27 cellular contexts compared by ENCODE assay signal in genomic region chr6:132968419-132968950, GRCh38.
"Had no signal": no experiment of that assay in that cellular context is flagged by ENCODE, and none has a peak within 500 bp of the region (broad histone marks: within the 10 kb centered on the region; RNA-seq: fewer than 3 reads in every experiment).

No MANE protein-coding gene starts in this region.

- H3K4me3 Mint-ChIP-seq: effector memory CD8-positive, alpha-beta T cell; mesothelial cell of epicardium; naive B cell; nephron; stimulated activated memory B cell treated with anti-CD40 and anti-IgM and Interleukin-4, amounts not matched to agents 10 μg/mL and 1 μg/mL and 100 μg/mL, for 72 hours; type B pancreatic cell had no signal

- H3K36me3 Mint-ChIP-seq: mesothelial cell of epicardium; naive B cell; stimulated activated memory B cell treated with anti-CD40 and anti-IgM and Interleukin-4, amounts not matched to agents 10 μg/mL and 1 μg/mL and 100 μg/mL, for 72 hours; type B pancreatic cell had no signal

- H3K9me3 ChIP-seq: esophagus squamous epithelium, heart right ventricle, left lung, mucosa of descending colon, prostate gland, right atrium auricular region, testis, tibial artery had no signal

- H3K27me3 Mint-ChIP-seq: stimulated activated memory B cell treated with anti-CD40 and anti-IgM and Interleukin-4, amounts not matched to agents 10 μg/mL and 1 μg/mL and 100 μg/mL, for 72 hours had no signal

- H3K9me3 Mint-ChIP-seq: effector memory CD8-positive, alpha-beta T cell; naive B cell; nephron; stimulated activated memory B cell treated with anti-CD40 and anti-IgM and Interleukin-4, amounts not matched to agents 10 μg/mL and 1 μg/mL and 100 μg/mL, for 72 hours; type B pancreatic cell had no signal

- DNase-seq: dermis blood vessel endothelial cell; effector memory CD8-positive, alpha-beta T cell; esophagus squamous epithelium; foreskin melanocyte; glutamatergic neuron; heart right ventricle; hippocampal formation; left cardiac atrium; left lung; mesenchymal stem cell; mucosa of descending colon; naive B cell; nucleus accumbens; stimulated activated CD4-positive, alpha-beta T cell treated with anti-CD3 and anti-CD28 coated beads, Interleukin-2, amount 100 ng/mL, for 24 hours; stimulated activated CD4-positive, alpha-beta T cell treated with anti-CD3 and anti-CD28 coated beads, Interleukin-4, amount 100 ng/mL, for 4 hours; stimulated activated naive CD8-positive, alpha-beta T cell treated with anti-CD3 and anti-CD28 coated beads, Interleukin-15, Interleukin-2, amounts not matched to agents 100 U/mL and 50 U/mL, for 24 hours; substantia nigra; testis; tibial artery had no signal

- H3K4me1 ChIP-seq: esophagus squamous epithelium, prostate gland, testis had no signal

- H3K27me3 ChIP-seq: esophagus squamous epithelium, heart right ventricle, left lung, right atrium auricular region, testis, tibial artery had no signal

- H3K4me3 ChIP-seq: coronary artery, esophagus squamous epithelium, heart right ventricle, left lung, mucosa of descending colon, prostate gland, right atrium auricular region, testis, tibial artery had no signal

- H3K4me1 Mint-ChIP-seq: naive B cell; stimulated activated memory B cell treated with anti-CD40 and anti-IgM and Interleukin-4, amounts not matched to agents 10 μg/mL and 1 μg/mL and 100 μg/mL, for 72 hours had no signal

- H3K27ac ChIP-seq: coronary artery, esophagus squamous epithelium, heart right ventricle, left lung, prostate gland, right atrium auricular region, testis, tibial artery had no signal

- H3K36me3 ChIP-seq: esophagus squamous epithelium, heart right ventricle, left lung, prostate gland, right atrium auricular region, tibial artery had no signal

- ATAC-seq: effector memory CD8-positive, alpha-beta T cell; heart right ventricle; left cardiac atrium; left lung; mucosa of descending colon; sciatic nerve; stimulated activated memory B cell treated with anti-CD40 and anti-IgM and Interleukin-4, amounts not matched to agents 10 μg/mL and 1 μg/mL and 100 μg/mL, for 72 hours; stimulated activated naive CD8-positive, alpha-beta T cell treated with anti-CD3 and anti-CD28 coated beads, Interleukin-15, Interleukin-2, amounts not matched to agents 100 U/mL and 50 U/mL, for 24 hours had no signal

- H3K27ac Mint-ChIP-seq: effector memory CD8-positive, alpha-beta T cell; mesothelial cell of epicardium; naive B cell; stimulated activated memory B cell treated with anti-CD40 and anti-IgM and Interleukin-4, amounts not matched to agents 10 μg/mL and 1 μg/mL and 100 μg/mL, for 72 hours; type B pancreatic cell had no signal
